In genomic region chr20:4038047-4038459, GRCh38 we compare ENCODE assay signal across 8 cellular contexts.
DNase-seq lines count a peak whose midpoint lies in the region; ATAC-seq lines count a peak whose summit lies in the region.

No MANE protein-coding gene starts in this region.

- H3K4me1 ChIP-seq in iPS-20b (ENCODE audit: insufficient read depth, low read length) = peaks cover 18% of the 10 kb centered on the region

- no peaks in the 10 kb centered on the region for H3K27me3 ChIP-seq in iPS-20b (ENCODE audit: insufficient read depth, low read length)

- DNase-seq in CD1c-positive myeloid dendritic cell (ENCODE audit: extremely low spot score) (peak; percentile 95), SK-N-MC (ENCODE audit: low read depth, low spot score) (no peak), DMS53 (lab: John Stamatoyannopoulos, UW) (no peak)
- peak; percentile 74 for DNase-seq in activated naive CD4-positive, alpha-beta T cell treated with anti-CD3 and anti-CD28 coated beads, Interleukin-2, amount 50 U/mL, for 16 hours
- peak; percentile 70 for DNase-seq in stimulated activated CD4-positive, alpha-beta T cell treated with anti-CD3 and anti-CD28 coated beads, Interleukin-2, amount 100 ng/mL, for 4 hours (ENCODE audit: low read depth)

- no peaks in the 10 kb centered on the region for H3K9me3 ChIP-seq in SK-N-MC (ENCODE audit: low read depth, low read length)
- no peaks in the 10 kb centered on the region; the same call in 1 of the 2 replicates for H3K9me3 ChIP-seq in iPS-20b (ENCODE audit: insufficient read depth, low read depth, low read length)

- H3K9ac ChIP-seq in SK-N-MC (ENCODE audit: insufficient read length) = peak overlapping the region; percentile 42
- H3K9ac ChIP-seq in iPS-20b (ENCODE audit: low read depth, low read length) = peak overlapping the region; percentile 29; the same call in 1 of the 2 replicates

- peak; percentile 98 for ATAC-seq in GM19397 (IDR thresholded peaks at IDR 0.05; ENCODE audit: unreplicated experiment)
- ATAC-seq in HG03460 (IDR thresholded peaks at IDR 0.05; ENCODE audit: unreplicated experiment) = peak; percentile 99

- H3K4me3 ChIP-seq in SK-N-MC (peak overlapping the region; percentile 54), iPS-20b (ENCODE audit: low read length) (peak overlapping the region; percentile 34; the same call in 1 of the 2 replicates)

- H3K36me3 ChIP-seq in SK-N-MC (ENCODE audit: insufficient read depth, low read length) = no peaks in the 10 kb centered on the region
- no peaks in the 10 kb centered on the region for H3K36me3 ChIP-seq in iPS-20b (ENCODE audit: insufficient read depth, low read depth, low read length)

- H3K27ac ChIP-seq in SK-N-MC (peak overlapping the region; percentile 77), iPS-20b (ENCODE audit: low read length) (no peak overlapping the region)

Comparison
In these comparisons a context has a peak if more than half of its experiments do, and no peak if none do; other contexts are left out.
1. DNase-seq: peak in CD1c-positive myeloid dendritic cell (single experiment), activated naive CD4-positive, alpha-beta T cell treated with anti-CD3 and anti-CD28 coated beads, Interleukin-2, amount 50 U/mL, for 16 hours (single experiment) and stimulated activated CD4-positive, alpha-beta T cell treated with anti-CD3 and anti-CD28 coated beads, Interleukin-2, amount 100 ng/mL, for 4 hours (single experiment); none in SK-N-MC (single experiment) and DMS53 (single experiment).